Comparison of ENCODE assay signal across 28 cellular contexts in genomic region chr15:89829616-89830440, GRCh38. TPM values are rescaled to one million over a fixed set of nuclear protein-coding genes. Genes with fewer than 3 reads are reported as not detected.
A peak's percentile ranks its signal among the peaks of the same experiment; 100 is the strongest.
DNase-seq lines count a peak whose midpoint lies in the region; ATAC-seq and TF ChIP-seq lines count a peak whose summit lies in the region.
"Had no signal": no experiment of that assay in that cellular context is flagged by ENCODE, and none has a peak within 500 bp of the region (broad histone marks: within the 10 kb centered on the region; RNA-seq: fewer than 3 reads in every experiment).

No MANE protein-coding gene starts in this region.

- H3K27me3 ChIP-seq in breast epithelium (no peaks in the 10 kb centered on the region), mammary epithelial cell (ENCODE audit: insufficient read depth, low read length) (no peaks in the 10 kb centered on the region), mesenchymal stem cell (ENCODE audit: control insufficient read depth in 1 of 2, insufficient read depth in 1 of 2, low read length in 2 of 2) (no peaks in the 10 kb centered on the region)
- H3K27me3 ChIP-seq: gastrocnemius medialis, ovary had no signal

- H2BK5ac ChIP-seq in mesenchymal stem cell (ENCODE audit: low read depth, low read length, poor library complexity, severe bottlenecking) = no peak overlapping the region

- no peak overlapping the region for H3K4me2 ChIP-seq in mammary epithelial cell (ENCODE audit: insufficient read depth, low read depth, low read length)
- no peak overlapping the region for H3K4me2 ChIP-seq in mesenchymal stem cell (ENCODE audit: low read length, poor library complexity, severe bottlenecking)
- H3K4me2 ChIP-seq in OCI-LY7 (ENCODE audit: low read length) = no peak overlapping the region

- peak overlapping the region in 1 of 2 experiments; percentile 57 for H2BK12ac ChIP-seq in mesenchymal stem cell (ENCODE audit: low read length in 2 of 2)

- DNase-seq in breast epithelium (ENCODE audit: low spot score in 2 of 2) = no peak
- DNase-seq in mammary epithelial cell = no peak
- DNase-seq in T-helper 17 cell = no peak
- DNase-seq in mesenchymal stem cell = no peak
- no peak for DNase-seq in stimulated activated effector memory CD8-positive, alpha-beta T cell treated with anti-CD3 and anti-CD28 coated beads, Interleukin-12 subunit alpha, Interleukin-12 subunit beta, amount 100 ng/mL, for 72 hours (ENCODE audit: low spot score in 2 of 2)
- no peak for DNase-seq in NCI-H1417 treated with DMSO at 0.1 percent for 48 hours (lab: John Stamatoyannopoulos, UW)
- DNase-seq in OCI-LY7 (ENCODE audit: low spot score) = no peak
- no peak for DNase-seq in stimulated activated naive CD8-positive, alpha-beta T cell treated with anti-CD3 and anti-CD28 coated beads, Interleukin-15, amount 100 ng/mL, for 72 hours
- DNase-seq: activated gamma-delta T cell, activated T-cell treated with anti-CD3 and anti-CD28 coated beads for 4 hours, amniotic stem cell, endodermal cell, gastrocnemius medialis, GOT3, hypothalamus, immature natural killer cell, mesendoderm, NCI-H1092, NCI-H2029 treated with DMSO at 0.1 percent for 48 hours, NCI-H226, ovary, retina, RPMI8226, small intestine, trophoblast cell had no signal

- TF ChIP-seq CTCF in breast epithelium (IDR thresholded peaks at IDR 0.05) (no peak), mammary epithelial cell (conservative IDR thresholded peaks at IDR 0.05 in 1 of 2, IDR thresholded peaks at IDR 0.05 in 1 of 2; ENCODE audit: extremely low read depth in 1 of 2, insufficient read depth in 1 of 2, low read depth in 1 of 2, low read length in 2 of 2) (no peak), OCI-LY7 (conservative IDR thresholded peaks at IDR 0.05; ENCODE audit: low read length) (no peak)

- dilution Hi-C loops in mammary epithelial cell (cut with HindIII; ENCODE audit: low sequenced_read_pairs) = no loop called here

- peak overlapping the region in 1 of 2 experiments; percentile 41 for H3K14ac ChIP-seq in mesenchymal stem cell (ENCODE audit: low read length in 2 of 2)

- H4K8ac ChIP-seq in mesenchymal stem cell (ENCODE audit: low read length) = peak overlapping the region; percentile 31

- no peak for ATAC-seq in T-helper 17 cell
- ATAC-seq in stimulated activated effector memory CD8-positive, alpha-beta T cell treated with anti-CD3 and anti-CD28 coated beads, Interleukin-12 subunit alpha, Interleukin-12 subunit beta, amount 100 ng/mL, for 72 hours = no peak
- no peak for ATAC-seq in stimulated activated naive CD8-positive, alpha-beta T cell treated with anti-CD3 and anti-CD28 coated beads, Interleukin-15, amount 100 ng/mL, for 72 hours
- ATAC-seq: gastrocnemius medialis had no signal

- no peaks in the 10 kb centered on the region for H3K9me2 ChIP-seq in OCI-LY7 (ENCODE audit: insufficient read depth, low read length)

- peaks cover 0 to 12% of the 10 kb centered on the region in 2 donors for H3K4me1 ChIP-seq in breast epithelium
- H3K4me1 ChIP-seq in mammary epithelial cell (ENCODE audit: insufficient read depth, low read length) = peaks cover 23% of the 10 kb centered on the region
- H3K4me1 ChIP-seq in mesenchymal stem cell (ENCODE audit: control insufficient read depth, insufficient read depth, low read depth, low read length) = peaks cover 20% of the 10 kb centered on the region
- no peaks in the 10 kb centered on the region for H3K4me1 ChIP-seq in OCI-LY7 (ENCODE audit: insufficient read depth, low read length, poor library complexity, severe bottlenecking)

- H2BK15ac ChIP-seq in mesenchymal stem cell (ENCODE audit: low read depth, poor library complexity, severe bottlenecking) = peak overlapping the region; percentile 15

- no peak overlapping the region for H3K4me3 ChIP-seq in breast epithelium
- H3K4me3 ChIP-seq in mammary epithelial cell (replicated peaks in 1 of 3; ENCODE audit: insufficient read depth in 1 of 3, low read depth in 2 of 3, low read length in 3 of 3) = no peak overlapping the region
- H3K4me3 ChIP-seq in mesenchymal stem cell (ENCODE audit: insufficient read depth in 1 of 2, low read depth in 1 of 2, low read length in 2 of 2) = no peak overlapping the region
- H3K4me3 ChIP-seq in OCI-LY7 (ENCODE audit: low read depth, low read length, poor library complexity, severe bottlenecking) = no peak overlapping the region
- H3K4me3 ChIP-seq: coronary artery, gastrocnemius medialis, ovary, SK-N-MC had no signal

- H3K36me3 ChIP-seq in breast epithelium = no peaks in the 10 kb centered on the region
- H3K36me3 ChIP-seq in mammary epithelial cell (ENCODE audit: insufficient read depth, low read length) = peaks cover 10% of the 10 kb centered on the region
- H3K36me3 ChIP-seq in mesenchymal stem cell (ENCODE audit: control insufficient read depth in 1 of 2, insufficient read depth in 2 of 2, low read depth in 1 of 2, low read length in 2 of 2) = peaks cover 29 to 37% of the 10 kb centered on the region in 2 experiments
- H3K36me3 ChIP-seq in OCI-LY7 (ENCODE audit: insufficient read depth, low read length) = peaks cover 20% of the 10 kb centered on the region
- H3K36me3 ChIP-seq: ovary had no signal

- peak overlapping the region in 1 of 2 experiments; percentile 58 for H3K4ac ChIP-seq in mesenchymal stem cell (ENCODE audit: low read depth in 1 of 2, low read length in 2 of 2)

- H4K91ac ChIP-seq in mesenchymal stem cell (ENCODE audit: low read length) = peak overlapping the region; percentile 83

- H2AK5ac ChIP-seq in mesenchymal stem cell (ENCODE audit: low read length, severe bottlenecking) = peak overlapping the region; percentile 29

- peaks cover 7% of the 10 kb centered on the region for H3K36me3 Mint-ChIP-seq in T-helper 17 cell (ENCODE audit: low read depth)
- peaks cover 24% of the 10 kb centered on the region for H3K36me3 Mint-ChIP-seq in stimulated activated effector memory CD8-positive, alpha-beta T cell treated with anti-CD3 and anti-CD28 coated beads, Interleukin-12 subunit alpha, Interleukin-12 subunit beta, amount 100 ng/mL, for 72 hours

- peak overlapping the region; percentile 83 for H3K27ac Mint-ChIP-seq in T-helper 17 cell
- peak overlapping the region; percentile 5 for H3K27ac Mint-ChIP-seq in stimulated activated effector memory CD8-positive, alpha-beta T cell treated with anti-CD3 and anti-CD28 coated beads, Interleukin-12 subunit alpha, Interleukin-12 subunit beta, amount 100 ng/mL, for 72 hours
- H3K27ac Mint-ChIP-seq in stimulated activated naive CD8-positive, alpha-beta T cell treated with anti-CD3 and anti-CD28 coated beads, Interleukin-15, amount 100 ng/mL, for 72 hours = peak overlapping the region in 1 of 2 donors; percentile 9
- H3K27ac Mint-ChIP-seq: endodermal cell had no signal

- TF ChIP-seq POLR2A in breast epithelium (IDR thresholded peaks at IDR 0.05) = no peak

- H2AFZ ChIP-seq in mammary epithelial cell (ENCODE audit: low read depth, low read length) (no peak overlapping the region), mesenchymal stem cell (ENCODE audit: low read depth, low read length) (no peak overlapping the region), OCI-LY7 (ENCODE audit: low read length) (no peak overlapping the region)

- no peaks in the 10 kb centered on the region for H3K9me3 Mint-ChIP-seq in stimulated activated effector memory CD8-positive, alpha-beta T cell treated with anti-CD3 and anti-CD28 coated beads, Interleukin-12 subunit alpha, Interleukin-12 subunit beta, amount 100 ng/mL, for 72 hours
- H3K9me3 Mint-ChIP-seq in stimulated activated naive CD8-positive, alpha-beta T cell treated with anti-CD3 and anti-CD28 coated beads, Interleukin-15, amount 100 ng/mL, for 72 hours = no peaks in the 10 kb centered on the region
- H3K9me3 Mint-ChIP-seq: endodermal cell, immature natural killer cell had no signal

- POLR2A ChIA-PET in OCI-LY7 (lab: Charles Lee) = no interaction called here

- H3K4me3 Mint-ChIP-seq in T-helper 17 cell = no peak overlapping the region
- no peak overlapping the region for H3K4me3 Mint-ChIP-seq in stimulated activated effector memory CD8-positive, alpha-beta T cell treated with anti-CD3 and anti-CD28 coated beads, Interleukin-12 subunit alpha, Interleukin-12 subunit beta, amount 100 ng/mL, for 72 hours
- H3K4me3 Mint-ChIP-seq in stimulated activated naive CD8-positive, alpha-beta T cell treated with anti-CD3 and anti-CD28 coated beads, Interleukin-15, amount 100 ng/mL, for 72 hours = no peak overlapping the region
- H3K4me3 Mint-ChIP-seq: endodermal cell, immature natural killer cell had no signal

- H3K79me2 ChIP-seq in mammary epithelial cell (ENCODE audit: insufficient read depth, low read length) (no peaks in the 10 kb centered on the region), OCI-LY7 (ENCODE audit: insufficient read depth, low read depth, low read length) (no peaks in the 10 kb centered on the region)

- peaks cover 2% of the 10 kb centered on the region for H3K79me1 ChIP-seq in mesenchymal stem cell (replicated peaks; ENCODE audit: low read length, poor library complexity, severe bottlenecking)

- H2BK120ac ChIP-seq in mesenchymal stem cell (ENCODE audit: low read depth, low read length) = peak overlapping the region; percentile 27

- peak overlapping the region in 1 of 2 experiments; percentile 26 for H3K18ac ChIP-seq in mesenchymal stem cell (ENCODE audit: low read depth in 1 of 2, low read length in 2 of 2)

- intact Hi-C loops in breast epithelium (cut with DNase I; ENCODE audit: low total_unique reads) = no loop called here
- intact Hi-C loops in mammary epithelial cell (cut with micrococcal nuclease) = no loop called here
- intact Hi-C loops in OCI-LY7 (cut with micrococcal nuclease; ENCODE audit: unreplicated experiment) = no loop called here

- BruUV-seq in mammary epithelial cell (replicated peaks; lab: Mats Ljungman, UMichigan) (no TSS peak), OCI-LY7 (replicated peaks; lab: Mats Ljungman, UMichigan) (no TSS peak)

- H3K27ac ChIP-seq in breast epithelium (peak overlapping the region; percentile 79 to 90), mammary epithelial cell (ENCODE audit: insufficient read depth, low read depth, low read length) (no peak overlapping the region), mesenchymal stem cell (ENCODE audit: low read length, poor library complexity, severe bottlenecking) (no peak overlapping the region), OCI-LY7 (ENCODE audit: low read depth, low read length, poor library complexity, severe bottlenecking) (no peak overlapping the region)
- H3K27ac ChIP-seq: gastrocnemius medialis, ovary, SK-N-MC had no signal

- 99% methylated on average over 11 of the region's 17 CpGs for WGBS in mammary epithelial cell (ENCODE audit: low coverage, missing lambda C conversion rate)
- WGBS in mesenchymal stem cell = 96% methylated on average over 17 of the region's 17 CpGs

- H3K27me3 Mint-ChIP-seq in T-helper 17 cell = no peaks in the 10 kb centered on the region
- no peaks in the 10 kb centered on the region for H3K27me3 Mint-ChIP-seq in stimulated activated naive CD8-positive, alpha-beta T cell treated with anti-CD3 and anti-CD28 coated beads, Interleukin-15, amount 100 ng/mL, for 72 hours

- CTCF ChIA-PET in mammary epithelial cell (lab: Charles Lee; ENCODE audit: low non-redundant PET) = no interaction called here
- CTCF ChIA-PET in OCI-LY7 (lab: Charles Lee; ENCODE audit: unreplicated experiment) = no interaction called here

- H3K4me1 Mint-ChIP-seq in T-helper 17 cell = peaks cover 9% of the 10 kb centered on the region
- peaks cover 6% of the 10 kb centered on the region for H3K4me1 Mint-ChIP-seq in stimulated activated effector memory CD8-positive, alpha-beta T cell treated with anti-CD3 and anti-CD28 coated beads, Interleukin-12 subunit alpha, Interleukin-12 subunit beta, amount 100 ng/mL, for 72 hours
- H3K4me1 Mint-ChIP-seq in stimulated activated naive CD8-positive, alpha-beta T cell treated with anti-CD3 and anti-CD28 coated beads, Interleukin-15, amount 100 ng/mL, for 72 hours = no peaks in the 10 kb centered on the region
- H3K4me1 Mint-ChIP-seq: endodermal cell, immature natural killer cell had no signal

- in situ Hi-C loops in mammary epithelial cell (cut with MboI; ENCODE audit: low sequenced_read_pairs in 2 of 2) = no loop called here

- H4K20me1 ChIP-seq in mammary epithelial cell (ENCODE audit: insufficient read depth, low read length) = no peaks in the 10 kb centered on the region
- H4K20me1 ChIP-seq in OCI-LY7 (ENCODE audit: insufficient read depth, low read length) = no peaks in the 10 kb centered on the region

- H3K9me3 ChIP-seq in breast epithelium = no peaks in the 10 kb centered on the region
- no peaks in the 10 kb centered on the region for H3K9me3 ChIP-seq in mammary epithelial cell (replicated peaks; ENCODE audit: insufficient read depth, low read length)
- no peaks in the 10 kb centered on the region for H3K9me3 ChIP-seq in T-helper 17 cell (ENCODE audit: control insufficient read depth, low read length, poor library complexity, severe bottlenecking)
- H3K9me3 ChIP-seq in mesenchymal stem cell (ENCODE audit: control insufficient read depth, low read length) = no peaks in the 10 kb centered on the region
- H3K9me3 ChIP-seq in OCI-LY7 (ENCODE audit: low read length) = no peaks in the 10 kb centered on the region
- H3K9me3 ChIP-seq: gastrocnemius medialis, ovary had no signal

- H3K9ac ChIP-seq in mammary epithelial cell (ENCODE audit: insufficient read depth, low read length) = no peak overlapping the region
- H3K9ac ChIP-seq in mesenchymal stem cell (ENCODE audit: low read length) = no peak overlapping the region

- no peak overlapping the region for H3K23ac ChIP-seq in mesenchymal stem cell (ENCODE audit: low read length in 2 of 2)

RNA-seq across cellular contexts. Expression of gene ANPEP, which starts 15.2 kb away (rescaled TPM):
- total RNA-seq in breast epithelium = 100 to 1,000 TPM in 2 of 3 donors, 10 to 100 TPM in 1; 26.5 to 129 (median 106) TPM
- 1 to 10 TPM; 4.3 to 5.9 TPM for total RNA-seq in mammary epithelial cell
- polyA plus RNA-seq in mammary epithelial cell = 1.5 TPM
- polyA minus RNA-seq in mammary epithelial cell = not detected
- total RNA-seq in T-helper 17 cell = 1 to 10 TPM; 3.4 to 8.9 TPM
- 63.7 TPM for polyA plus RNA-seq in mesenchymal stem cell (2013, experiment 1 of 2)
- polyA plus RNA-seq in mesenchymal stem cell (2013, experiment 2 of 2) = 61.6 TPM
- total RNA-seq in OCI-LY7 (2014; rRNA removed; shearing (Covaris generic)) = 0.03 and 0.10 TPM in 2 replicates
- 0.29 TPM in 1 of 2 replicates, not detected in the other for total RNA-seq in OCI-LY7 (2022)

RNA-seq across cellular contexts. Expression of gene MESP2, which starts 53.7 kb away (rescaled TPM):
- 1 to 10 TPM in 1 of 3 donors, under 1 TPM in 1, not detected in 1; 0.64 to 2.3 TPM for total RNA-seq in breast epithelium
- total RNA-seq in mammary epithelial cell = under 1 TPM in 1 of 2 donors, not detected in 1; 0.31 TPM
- polyA plus RNA-seq in mammary epithelial cell = 0.10 TPM
- not detected for polyA minus RNA-seq in mammary epithelial cell
- total RNA-seq in T-helper 17 cell = not detected
- 0.12 TPM for polyA plus RNA-seq in mesenchymal stem cell (2013, experiment 1 of 2)
- 0.07 TPM for polyA plus RNA-seq in mesenchymal stem cell (2013, experiment 2 of 2)
- total RNA-seq in OCI-LY7 (2014; rRNA removed; shearing (Covaris generic)) = not detected in 2 replicates
- not detected in 2 replicates for total RNA-seq in OCI-LY7 (2022)
- total RNA-seq: gastrocnemius medialis; ovary; T-helper 1 cell treated with Interleukin-12 subunit alpha and Interleukin-12 subunit beta and Interleukin-4 antibody, amounts not matched to agents 30 ng/mL and 1 ng/mL, for 36 hours had no signal
- polyA plus RNA-seq: immature natural killer cell had no signal

Comparison
In these comparisons a context has a peak if more than half of its experiments do, and no peak if none do; other contexts are left out.
1. H3K27ac ChIP-seq: peak in breast epithelium (2 of 2); none in mammary epithelial cell (single experiment), mesenchymal stem cell (single experiment) and OCI-LY7 (single experiment).